Comparison of ENCODE assay signal across 3 cellular contexts in the genomic region with DNA sequence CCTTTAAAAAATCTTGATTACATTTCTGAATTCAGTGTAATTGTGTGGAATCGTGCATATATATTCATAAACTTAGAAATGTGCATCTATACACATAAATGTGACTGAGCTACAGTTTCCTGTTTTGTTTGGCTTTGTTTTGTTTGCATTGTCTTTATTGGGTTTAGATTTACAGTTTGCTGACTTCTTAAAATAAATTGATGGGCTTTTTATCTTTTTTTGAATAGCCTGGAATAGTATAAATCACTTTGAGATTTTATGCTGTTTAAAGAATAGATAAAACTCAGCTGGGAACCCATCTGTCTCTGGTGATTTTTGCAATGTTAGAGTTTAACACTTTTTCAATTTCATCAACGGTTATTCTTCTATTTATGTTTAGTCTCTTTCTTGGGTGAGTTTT.
"Had no signal": no experiment of that assay in that cellular context is flagged by ENCODE, and none has a peak within 500 bp of the region (broad histone marks: within the 10 kb centered on the region; RNA-seq: fewer than 3 reads in every experiment).

No MANE protein-coding gene starts in this region.

- DNase-seq: GDM1, GF-D8 had no signal

- ATAC-seq: GM12878 had no signal

- H3K4me3 ChIP-seq: GM12878 had no signal
